Comparison of ENCODE assay signal across 8 cellular contexts in genomic region chr2:239275037-239275685, GRCh38.
A peak's percentile ranks its signal among the peaks of the same experiment; 100 is the strongest.
DNase-seq lines count a peak whose midpoint lies in the region; ATAC-seq and TF ChIP-seq lines count a peak whose summit lies in the region.

No MANE protein-coding gene starts in this region.

- peak; percentile 28 for TF ChIP-seq CTCF in AG10803 (conservative IDR thresholded peaks at IDR 0.05; ENCODE audit: low read length)

- H3K9ac ChIP-seq in rectal smooth muscle tissue (ENCODE audit: low read length) = peak overlapping the region; percentile 63

- H3K4me1 Mint-ChIP-seq in activated naive CD4-positive, alpha-beta T cell treated with anti-CD3 and anti-CD28 coated beads, Interleukin-2, amount 10 ng/mL, durations not matched to agents 7 days and 5 days = peaks cover 83% of the 10 kb centered on the region

- peak overlapping the region; percentile 88 for H3K27ac ChIP-seq in rectal smooth muscle tissue (ENCODE audit: low read depth, low read length)
- H3K27ac ChIP-seq in urinary bladder (ENCODE audit: low read depth) = peak overlapping the region; percentile 53

- H3K4me3 Mint-ChIP-seq in activated naive CD4-positive, alpha-beta T cell treated with anti-CD3 and anti-CD28 coated beads, Interleukin-2, amount 10 ng/mL, durations not matched to agents 7 days and 5 days = peak overlapping the region; percentile 62

- H3K4me1 ChIP-seq in rectal smooth muscle tissue (ENCODE audit: control insufficient read depth, insufficient read depth, low read length) (peaks cover 64% of the 10 kb centered on the region), urinary bladder (ENCODE audit: insufficient read depth) (no peaks in the 10 kb centered on the region)

- WGBS in urinary bladder = 38% methylated on average over 35 of the region's 35 CpGs

- H3K36me3 Mint-ChIP-seq in activated naive CD4-positive, alpha-beta T cell treated with anti-CD3 and anti-CD28 coated beads, Interleukin-2, amount 10 ng/mL, durations not matched to agents 7 days and 5 days = peaks cover 30% of the 10 kb centered on the region

- no peak for ATAC-seq in GM18870 (IDR thresholded peaks at IDR 0.05; ENCODE audit: unreplicated experiment)

- DNase-seq in AG10803 (ENCODE audit: low read depth) (peak; percentile 98), H7 (peak; percentile 59), SIG-M5 (lab: John Stamatoyannopoulos, UW) (peak; percentile 82), glomerular visceral epithelial cell (ENCODE audit: extremely low spot score) (peak; percentile 93)
- peak; percentile 88 for DNase-seq in activated naive CD4-positive, alpha-beta T cell treated with anti-CD3 and anti-CD28 coated beads, Interleukin-2, amount 10 ng/mL, durations not matched to agents 7 days and 5 days

- CTCF ChIA-PET in activated naive CD4-positive, alpha-beta T cell treated with anti-CD3 and anti-CD28 coated beads, Interleukin-2, amount 10 ng/mL, durations not matched to agents 7 days and 5 days (lab: Charles Lee) = interaction anchor here (0.8 to 2.4 kb wide), 7 partner anchors 8 to 45 kb away, joined by 3 to 14 read pairs (median 3); no protein-coding TSS in a partner anchor

- peak overlapping the region; percentile 96 for H3K27ac Mint-ChIP-seq in activated naive CD4-positive, alpha-beta T cell treated with anti-CD3 and anti-CD28 coated beads, Interleukin-2, amount 10 ng/mL, durations not matched to agents 7 days and 5 days

- peak overlapping the region; percentile 50 for H3K4me3 ChIP-seq in AG10803 (ENCODE audit: low read length)
- H3K4me3 ChIP-seq in H7 (ENCODE audit: insufficient read depth, low read depth, low read length) = no peak overlapping the region
- H3K4me3 ChIP-seq in rectal smooth muscle tissue (ENCODE audit: low read length) = peak overlapping the region; percentile 45
- no peak overlapping the region for H3K4me3 ChIP-seq in urinary bladder (ENCODE audit: low read depth, low read length)

- H3K27me3 Mint-ChIP-seq in activated naive CD4-positive, alpha-beta T cell treated with anti-CD3 and anti-CD28 coated beads, Interleukin-2, amount 10 ng/mL, durations not matched to agents 7 days and 5 days = no peaks in the 10 kb centered on the region

- H3K36me3 ChIP-seq in H7 (replicated peaks; ENCODE audit: control insufficient read depth, insufficient read depth, low read length) (no peaks in the 10 kb centered on the region; the same call in 1 of the 2 replicates), rectal smooth muscle tissue (ENCODE audit: control insufficient read depth, insufficient read depth, low read length) (no peaks in the 10 kb centered on the region), urinary bladder (ENCODE audit: insufficient read depth) (no peaks in the 10 kb centered on the region)

- no peaks in the 10 kb centered on the region for H3K9me3 Mint-ChIP-seq in activated naive CD4-positive, alpha-beta T cell treated with anti-CD3 and anti-CD28 coated beads, Interleukin-2, amount 10 ng/mL, durations not matched to agents 7 days and 5 days

- H3K27me3 ChIP-seq in H7 (ENCODE audit: control insufficient read depth, insufficient read depth, low read length) = no peaks in the 10 kb centered on the region
- H3K27me3 ChIP-seq in rectal smooth muscle tissue (ENCODE audit: control insufficient read depth, insufficient read depth, low read length) = no peaks in the 10 kb centered on the region

Comparison
In these comparisons a context has a peak if more than half of its experiments do, and no peak if none do; other contexts are left out.
1. H3K4me3 ChIP-seq: peak in AG10803 (single experiment) and rectal smooth muscle tissue (single experiment); none in H7 (single experiment) and urinary bladder (single experiment).
2. Peak in every context shown above with its lines, with median percentiles within 50 percentile points of each other: DNase-seq.